In the genomic region with DNA sequence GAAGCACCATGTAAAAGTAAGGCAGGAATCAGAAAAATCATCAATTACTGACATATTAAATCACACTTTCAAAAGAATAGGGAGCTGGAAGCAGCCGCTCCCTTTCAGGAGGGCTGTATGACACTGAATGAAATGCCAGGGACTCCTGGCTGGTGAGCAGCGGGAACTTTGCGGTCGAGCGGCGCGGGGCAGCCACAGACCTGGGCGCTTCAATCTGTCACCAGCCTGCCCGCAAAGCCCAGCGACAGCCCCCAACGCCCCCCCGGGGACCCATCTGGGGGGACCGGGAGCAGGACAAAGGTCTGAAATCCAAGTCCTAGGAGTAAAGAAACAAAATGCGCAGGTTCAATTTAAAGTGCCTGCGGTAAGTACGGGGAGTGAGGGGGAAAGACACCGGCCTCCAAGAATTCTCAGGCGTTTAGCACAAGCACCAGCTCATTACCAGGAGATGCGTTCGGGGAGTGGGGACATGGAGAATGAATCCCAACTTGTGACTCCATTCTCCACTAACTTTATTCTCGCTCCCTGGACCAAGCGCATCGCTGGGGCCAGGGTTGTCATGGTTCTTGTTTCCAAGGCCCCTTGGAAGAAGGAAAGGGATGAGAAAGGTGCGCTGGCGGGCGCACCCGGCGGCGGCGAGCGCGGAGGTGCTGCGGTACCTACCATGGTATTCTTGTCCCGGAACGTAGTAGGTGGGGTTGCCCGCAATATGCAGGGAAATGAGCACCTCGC, we compare ENCODE assay signal across 9 cellular contexts. TPM values are rescaled to one million over a fixed set of nuclear protein-coding genes. Genes with fewer than 3 reads are reported as not detected.
DNase-seq lines count a peak whose midpoint lies in the region; TF ChIP-seq lines count a peak whose summit lies in the region.
"Had no signal": no experiment of that assay in that cellular context is flagged by ENCODE, and none has a peak within 500 bp of the region (broad histone marks: within the 10 kb centered on the region; RNA-seq: fewer than 3 reads in every experiment).

No MANE protein-coding gene starts in this region.

- no peaks in the 10 kb centered on the region for H3K9me3 ChIP-seq in esophagus muscularis mucosa

- no peak for TF ChIP-seq EP300 in esophagus muscularis mucosa (IDR thresholded peaks at IDR 0.05)

- H3K4me1 ChIP-seq in esophagus muscularis mucosa, result peaks cover 18 to 27% (median 21%) of the 10 kb centered on the region in 4 donors

- TF ChIP-seq CTCF in esophagus muscularis mucosa (IDR thresholded peaks at IDR 0.05) (no peak), osteocyte (IDR thresholded peaks at IDR 0.05) (no peak)

- H3K27me3 ChIP-seq in esophagus muscularis mucosa, result peaks cover 4 to 46% (median 28%) of the 10 kb centered on the region in 4 donors

- H3K36me3 Mint-ChIP-seq in osteocyte (ENCODE audit: unreplicated experiment), result no peaks in the 10 kb centered on the region

- intact Hi-C loops in esophagus muscularis mucosa (cut with DNase I), result no loop called here

- H3K4me3 ChIP-seq in esophagus muscularis mucosa, result peak overlapping the region; percentile 50 to 62 (median 55)

- H3K27ac ChIP-seq in esophagus muscularis mucosa (replicated peaks in 1 of 4), result peak overlapping the region in 1 of 4 donors; percentile 60

- peak overlapping the region; percentile 59 for H3K4me3 Mint-ChIP-seq in osteocyte (ENCODE audit: unreplicated experiment)

- no peaks in the 10 kb centered on the region for H3K9me3 Mint-ChIP-seq in osteocyte (ENCODE audit: unreplicated experiment)

- DNase-seq in D341Med (ENCODE audit: low spot score) (peak; percentile 46), NCI-H1694 (lab: John Stamatoyannopoulos, UW) (peak; percentile 12), esophagus muscularis mucosa (ENCODE audit: extremely low spot score) (no peak), osteocyte (ENCODE audit: extremely low spot score, unreplicated experiment) (no peak), pons (ENCODE audit: low spot score) (no peak), T-helper 9 cell (no peak), SKM-1 (lab: John Stamatoyannopoulos, UW; ENCODE audit: unreplicated experiment) (no peak)
- DNase-seq in stimulated activated CD4-positive, alpha-beta T cell treated with anti-CD3 and anti-CD28 coated beads, Interleukin-4, amount 100 ng/mL, for 24 hours, result no peak
- DNase-seq: stimulated activated CD4-positive, alpha-beta T cell treated with anti-CD3 and anti-CD28 coated beads, Interleukin-4, amount 100 ng/mL, for 4 hours had no signal

- no peak for TF ChIP-seq POLR2A in esophagus muscularis mucosa (IDR thresholded peaks at IDR 0.05; ENCODE audit: low read depth)

- 3% methylated on average over 29 of the region's 37 CpGs for WGBS in esophagus muscularis mucosa

- H3K27ac Mint-ChIP-seq in osteocyte (ENCODE audit: unreplicated experiment), result no peak overlapping the region

- H3K36me3 ChIP-seq in esophagus muscularis mucosa, result no peaks in the 10 kb centered on the region

- H3K27me3 Mint-ChIP-seq in osteocyte (ENCODE audit: unreplicated experiment), result peaks cover 70% of the 10 kb centered on the region

- peaks cover 11% of the 10 kb centered on the region for H3K4me1 Mint-ChIP-seq in osteocyte (ENCODE audit: unreplicated experiment)

RNA-seq across cellular contexts. Expression of a gene that starts 0.8 kb away (rescaled TPM):
- total RNA-seq in esophagus muscularis mucosa (10 to 100 TPM in 1 of 4 donors, 1 to 10 TPM in 3; 2.5 to 10.1 (median 6.5) TPM), osteocyte (0.19 and 0.52 TPM in 2 replicates)

Comparison
In these comparisons a context has a peak if more than half of its experiments do, and no peak if none do; other contexts are left out.
1. DNase-seq: peak in D341Med (single experiment) and NCI-H1694 (single experiment); none in esophagus muscularis mucosa (single experiment), osteocyte (single experiment), stimulated activated CD4-positive, alpha-beta T cell treated with anti-CD3 and anti-CD28 coated beads, Interleukin-4, amount 100 ng/mL, for 24 hours (single experiment), pons (single experiment), T-helper 9 cell (single experiment) and SKM-1 (single experiment).